ENCODE assay signal across 8 cellular contexts in genomic region chr5:99019812-99020697, GRCh38.
DNase-seq lines count a peak whose midpoint lies in the region; ATAC-seq lines count a peak whose summit lies in the region.

No MANE protein-coding gene starts in this region.

- ATAC-seq in GM19035 (IDR thresholded peaks at IDR 0.05; ENCODE audit: unreplicated experiment) (peak; percentile 55), HG02571 (IDR thresholded peaks at IDR 0.05; ENCODE audit: unreplicated experiment) (no peak), HG03520 (IDR thresholded peaks at IDR 0.05; ENCODE audit: unreplicated experiment) (no peak)
- ATAC-seq in activated CD4-positive, CD25-positive, alpha-beta regulatory T cell treated with anti-CD3 and anti-CD28 coated beads, Interleukin-2, amount 50 U/mL, for 24 hours = no peak

- H3K9me3 ChIP-seq in muscle layer of duodenum (ENCODE audit: control insufficient read depth in 1 of 2, low read length in 2 of 2) = no peaks in the 10 kb centered on the region

- no peaks in the 10 kb centered on the region for H3K36me3 ChIP-seq in muscle layer of duodenum (ENCODE audit: control insufficient read depth in 1 of 2, insufficient read depth in 2 of 2, low read length in 2 of 2)

- peak overlapping the region; percentile 46 for H3K27ac ChIP-seq in muscle layer of duodenum (ENCODE audit: low read length)

- H3K27me3 ChIP-seq in muscle layer of duodenum (ENCODE audit: low read depth, low read length) = no peaks in the 10 kb centered on the region

- peaks cover 7 to 9% of the 10 kb centered on the region in 2 donors for H3K4me1 ChIP-seq in muscle layer of duodenum (ENCODE audit: control insufficient read depth in 1 of 2, insufficient read depth in 2 of 2, low read length in 2 of 2)

- DNase-seq in HS-27A (ENCODE audit: low read depth) = peak; percentile 24
- peak; percentile 49 for DNase-seq in amniotic stem cell (lab: John Stamatoyannopoulos, UW)
- DNase-seq in GM19238 (ENCODE audit: insufficient read length, low spot score) = no peak

- H3K4me3 ChIP-seq in muscle layer of duodenum (ENCODE audit: low read depth in 1 of 2, low read length in 2 of 2) = no peak overlapping the region
